ENCODE assay signal across 12 cellular contexts in the genomic region with DNA sequence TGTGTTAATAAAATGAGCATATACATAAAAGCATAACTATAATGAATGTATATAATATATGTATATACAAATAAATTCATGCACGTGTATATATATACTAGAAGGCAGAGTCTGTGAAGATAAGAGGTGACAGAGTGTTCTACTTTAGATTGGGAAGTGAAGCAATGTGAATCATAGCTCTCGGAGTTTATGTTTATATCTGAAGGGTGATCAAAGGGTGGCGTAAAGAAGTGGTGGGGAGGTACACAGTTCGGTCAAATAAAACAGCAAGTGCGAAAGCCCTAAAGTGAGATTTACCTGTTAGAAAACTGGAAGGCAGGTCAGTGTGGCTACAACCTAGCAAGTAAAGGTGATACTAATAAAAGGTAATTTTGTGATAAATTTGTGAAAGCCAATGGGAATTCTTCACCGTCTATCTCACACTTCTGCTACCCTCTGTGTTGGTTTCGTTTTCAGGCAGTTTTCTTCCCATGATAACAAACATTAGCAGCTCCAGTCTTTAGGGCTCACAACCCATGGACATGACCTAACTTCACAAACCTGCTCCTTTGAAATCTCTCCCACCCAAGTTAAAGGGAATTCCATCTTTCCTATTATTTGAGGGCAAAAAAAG. TPM values are rescaled to one million over a fixed set of nuclear protein-coding genes. Genes with fewer than 3 reads are reported as not detected.
A peak's percentile ranks its signal among the peaks of the same experiment; 100 is the strongest.
DNase-seq lines count a peak whose midpoint lies in the region; ATAC-seq, FAIRE-seq and TF ChIP-seq lines count a peak whose summit lies in the region.
"Had no signal": no experiment of that assay in that cellular context is flagged by ENCODE, and none has a peak within 500 bp of the region (broad histone marks: within the 10 kb centered on the region; RNA-seq: fewer than 3 reads in every experiment).

No MANE protein-coding gene starts in this region.

- no peak overlapping the region for H2AK5ac ChIP-seq in mesenchymal stem cell (ENCODE audit: low read length, severe bottlenecking)

- H3K4me2 ChIP-seq in MM.1S (ENCODE audit: low read depth, low read length) (peak overlapping the region; percentile 26; the same call in 1 of the 2 replicates), mesenchymal stem cell (ENCODE audit: low read length, poor library complexity, severe bottlenecking) (no peak overlapping the region)

- no peak overlapping the region for H3K9ac ChIP-seq in MM.1S (ENCODE audit: low read length)
- no peak overlapping the region for H3K9ac ChIP-seq in mesenchymal stem cell (ENCODE audit: low read length)

- no peaks in the 10 kb centered on the region for H3K27me3 Mint-ChIP-seq in activated CD4-positive, alpha-beta T cell treated with anti-CD3 and anti-CD28 coated beads for 36 hours

- H3K4me1 ChIP-seq in MM.1S (ENCODE audit: low read length): no peaks in the 10 kb centered on the region
- H3K4me1 ChIP-seq in mesenchymal stem cell (ENCODE audit: control insufficient read depth, insufficient read depth, low read depth, low read length): no peaks in the 10 kb centered on the region
- no peaks in the 10 kb centered on the region for H3K4me1 ChIP-seq in tibial nerve
- H3K4me1 ChIP-seq: psoas muscle had no signal

- no peaks in the 10 kb centered on the region for H4K20me1 ChIP-seq in MM.1S (ENCODE audit: insufficient read depth, low read length)

- no peaks in the 10 kb centered on the region for H3K79me1 ChIP-seq in mesenchymal stem cell (replicated peaks; ENCODE audit: low read length, poor library complexity, severe bottlenecking)

- H3K27me3 ChIP-seq in MM.1S (replicated peaks; ENCODE audit: insufficient read depth, low read length) (no peaks in the 10 kb centered on the region), mesenchymal stem cell (ENCODE audit: control insufficient read depth in 1 of 2, insufficient read depth in 1 of 2, low read length in 2 of 2) (no peaks in the 10 kb centered on the region), tibial nerve (no peaks in the 10 kb centered on the region)

- CTCF ChIA-PET in activated CD4-positive, alpha-beta T cell treated with anti-CD3 and anti-CD28 coated beads for 36 hours (lab: Charles Lee): no interaction called here

- H3K23ac ChIP-seq in mesenchymal stem cell (ENCODE audit: low read length in 2 of 2): no peak overlapping the region

- no peak overlapping the region for H4K8ac ChIP-seq in mesenchymal stem cell (ENCODE audit: low read length)

- H3K4me3 ChIP-seq in MM.1S (ENCODE audit: low read length): no peak overlapping the region
- peak overlapping the region in 1 of 2 experiments; percentile 54 for H3K4me3 ChIP-seq in mesenchymal stem cell (ENCODE audit: insufficient read depth in 1 of 2, low read depth in 1 of 2, low read length in 2 of 2)
- H3K4me3 ChIP-seq in tibial nerve: no peak overlapping the region
- H3K4me3 ChIP-seq: psoas muscle had no signal

- H3K9me3 ChIP-seq in MM.1S (replicated peaks; ENCODE audit: insufficient read depth, low read length) (no peaks in the 10 kb centered on the region), mesenchymal stem cell (ENCODE audit: control insufficient read depth, low read length) (no peaks in the 10 kb centered on the region), tibial nerve (no peaks in the 10 kb centered on the region)
- H3K9me3 ChIP-seq: psoas muscle had no signal

- no peak for TF ChIP-seq CTCF in MM.1S (IDR thresholded peaks at IDR 0.05; ENCODE audit: low read length)
- no peak for TF ChIP-seq CTCF in tibial nerve (IDR thresholded peaks at IDR 0.05)

- no peaks in the 10 kb centered on the region for H3K79me2 ChIP-seq in MM.1S (ENCODE audit: low read length)

- H3K36me3 Mint-ChIP-seq in activated CD4-positive, alpha-beta T cell treated with anti-CD3 and anti-CD28 coated beads for 36 hours (ENCODE audit: low read depth): no peaks in the 10 kb centered on the region

- 80% methylated on average over 7 of the region's 7 CpGs for WGBS in mesenchymal stem cell
- WGBS in tibial nerve, 2 donors: 78% methylated on average over 7 of the region's 7 CpGs

- intact Hi-C loops in activated CD4-positive, alpha-beta T cell treated with anti-CD3 and anti-CD28 coated beads for 36 hours (cut with DNase I, micrococcal nuclease): no loop called here

- H3K4ac ChIP-seq in mesenchymal stem cell (ENCODE audit: low read depth in 1 of 2, low read length in 2 of 2): no peak overlapping the region

- POLR2A ChIA-PET in activated CD4-positive, alpha-beta T cell treated with anti-CD3 and anti-CD28 coated beads for 36 hours (lab: Charles Lee): no interaction called here

- no peak overlapping the region for H2BK15ac ChIP-seq in mesenchymal stem cell (ENCODE audit: low read depth, poor library complexity, severe bottlenecking)

- H2BK12ac ChIP-seq in mesenchymal stem cell (ENCODE audit: low read length in 2 of 2): no peak overlapping the region

- FAIRE-seq in GM19239 (lab: Jason Lieb, UNC): no peak

- no peaks in the 10 kb centered on the region for H3K9me2 ChIP-seq in MM.1S (replicated peaks; ENCODE audit: insufficient read depth, low read length)

- H3K36me3 ChIP-seq in MM.1S (replicated peaks; ENCODE audit: insufficient read depth, low read length) (no peaks in the 10 kb centered on the region), mesenchymal stem cell (ENCODE audit: control insufficient read depth in 1 of 2, insufficient read depth in 2 of 2, low read depth in 1 of 2, low read length in 2 of 2) (no peaks in the 10 kb centered on the region), tibial nerve (no peaks in the 10 kb centered on the region)

- no peak overlapping the region for H4K91ac ChIP-seq in mesenchymal stem cell (ENCODE audit: low read length)

- no peak overlapping the region for H2BK120ac ChIP-seq in mesenchymal stem cell (ENCODE audit: low read depth, low read length)

- in situ Hi-C loops in SK-MEL-5 (cut with HindIII; ENCODE audit: low pct_unique_long_range_greater_than_20kb, low sequenced_read_pairs): no loop called here

- H3K4me1 Mint-ChIP-seq in activated CD4-positive, alpha-beta T cell treated with anti-CD3 and anti-CD28 coated beads for 36 hours: no peaks in the 10 kb centered on the region

- peak; percentile 18 for DNase-seq in MM.1S
- peak; percentile 30 for DNase-seq in SK-MEL-5 (ENCODE audit: low read depth, low spot score)
- DNase-seq in mesenchymal stem cell: peak; percentile 29
- DNase-seq in activated CD4-positive, alpha-beta T cell treated with anti-CD3 and anti-CD28 coated beads for 36 hours: no peak
- no peak for DNase-seq in GM19239 (ENCODE audit: insufficient read length, low spot score)
- no peak for DNase-seq in tibial nerve (ENCODE audit: low spot score in 2 of 2)
- DNase-seq: psoas muscle, Right ventricle myocardium superior had no signal

- H2BK5ac ChIP-seq in mesenchymal stem cell (ENCODE audit: low read depth, low read length, poor library complexity, severe bottlenecking): no peak overlapping the region

- H3K4me3 Mint-ChIP-seq in activated CD4-positive, alpha-beta T cell treated with anti-CD3 and anti-CD28 coated beads for 36 hours: no peak overlapping the region

- H3K27ac ChIP-seq in MM.1S (ENCODE audit: low read length) (no peak overlapping the region), mesenchymal stem cell (ENCODE audit: low read length, poor library complexity, severe bottlenecking) (no peak overlapping the region), tibial nerve (no peak overlapping the region)
- H3K27ac ChIP-seq: epithelial cell of prostate, psoas muscle had no signal

- peak overlapping the region; percentile 61 for H2AFZ ChIP-seq in MM.1S (ENCODE audit: low read length)
- no peak overlapping the region for H2AFZ ChIP-seq in mesenchymal stem cell (ENCODE audit: low read depth, low read length)

- no peak for TF ChIP-seq EP300 in tibial nerve (IDR thresholded peaks at IDR 0.05)

- TF ChIP-seq POLR2A in tibial nerve (IDR thresholded peaks at IDR 0.05): no peak

- no peak overlapping the region for H3K14ac ChIP-seq in mesenchymal stem cell (ENCODE audit: low read length in 2 of 2)

- H3F3A ChIP-seq in MM.1S (ENCODE audit: insufficient read depth, low read length): no peaks in the 10 kb centered on the region

- H3K18ac ChIP-seq in mesenchymal stem cell (ENCODE audit: low read depth in 1 of 2, low read length in 2 of 2): no peak overlapping the region

- H3K9me3 Mint-ChIP-seq in activated CD4-positive, alpha-beta T cell treated with anti-CD3 and anti-CD28 coated beads for 36 hours (ENCODE audit: low read depth): peaks cover 3% of the 10 kb centered on the region
- H3K9me3 Mint-ChIP-seq: activated T-helper 2 cell treated with anti-CD3 and anti-CD28 coated beads, Interferon-gamma antibody, Interleukin-2, Interleukin-4, amounts not matched to agents 10 μg/mL and 5 μg/mL and 100 μg/mL, durations not matched to agents 14 hours and 24 hours and 36 hours had no signal

- H3K27ac Mint-ChIP-seq in activated CD4-positive, alpha-beta T cell treated with anti-CD3 and anti-CD28 coated beads for 36 hours: no peak overlapping the region
- H3K27ac Mint-ChIP-seq: activated T-helper 2 cell treated with anti-CD3 and anti-CD28 coated beads, Interferon-gamma antibody, Interleukin-2, Interleukin-4, amounts not matched to agents 10 μg/mL and 5 μg/mL and 100 μg/mL, durations not matched to agents 14 hours and 24 hours and 36 hours had no signal

- ATAC-seq in GM18867 (IDR thresholded peaks at IDR 0.05; ENCODE audit: unreplicated experiment): peak; percentile 52
- ATAC-seq in activated CD4-positive, alpha-beta T cell treated with anti-CD3 and anti-CD28 coated beads for 36 hours: no peak
- ATAC-seq in HG03159 (IDR thresholded peaks at IDR 0.05; ENCODE audit: unreplicated experiment): no peak
- ATAC-seq: psoas muscle had no signal

RNA-seq across cellular contexts. Expression of a gene that starts 46.7 kb away (rescaled TPM):
- total RNA-seq in SK-MEL-5 (2014; rRNA removed; shearing (Covaris generic)): 68.8 and 78.1 TPM in 2 replicates
- 41.9 and 55.4 TPM in 2 replicates for polyA plus RNA-seq in SK-MEL-5 (2015; cell fraction: cytosol; rRNA removed)
- 20.9 and 27.5 TPM in 2 replicates for polyA plus RNA-seq in SK-MEL-5 (2015; cell fraction: nucleus; rRNA removed)
- polyA plus RNA-seq in mesenchymal stem cell (2013, experiment 1 of 2): 10.4 TPM
- polyA plus RNA-seq in mesenchymal stem cell (2013, experiment 2 of 2): 12.9 TPM
- not detected for total RNA-seq in activated CD4-positive, alpha-beta T cell treated with anti-CD3 and anti-CD28 coated beads for 36 hours
- total RNA-seq in tibial nerve: 1 to 10 TPM in 1 of 4 donors, under 1 TPM in 2, not detected in 1; 0.30 to 1.3 (median 0.98) TPM
- total RNA-seq: activated T-helper 2 cell treated with anti-CD3 and anti-CD28 coated beads, Interferon-gamma antibody, Interleukin-2, Interleukin-4, amounts not matched to agents 10 μg/mL and 5 μg/mL and 100 μg/mL, durations not matched to agents 14 hours and 24 hours and 36 hours had no signal

Comparison
In these comparisons a context has a peak if more than half of its experiments do, and no peak if none do; other contexts are left out.
1. DNase-seq: peak in MM.1S (single experiment), SK-MEL-5 (single experiment) and mesenchymal stem cell (single experiment); none in activated CD4-positive, alpha-beta T cell treated with anti-CD3 and anti-CD28 coated beads for 36 hours (single experiment), GM19239 (single experiment) and tibial nerve (0 of 2).
2. RNA of a gene that starts 46.7 kb away (total RNA-seq): 68.8 to 78.1 TPM in SK-MEL-5; 0.30 to 1.3 TPM in tibial nerve and not detected in activated CD4-positive, alpha-beta T cell treated with anti-CD3 and anti-CD28 coated beads for 36 hours; every median in the first group is over 10 times any median in the second.